ENCODE assay signal across 40 cellular contexts in genomic region chr5:34017254-34017653, GRCh38. TPM values are rescaled to one million over a fixed set of nuclear protein-coding genes. Genes with fewer than 3 reads are reported as not detected.
"Had no signal": no experiment of that assay in that cellular context is flagged by ENCODE, and none has a peak within 500 bp of the region (broad histone marks: within the 10 kb centered on the region; RNA-seq: fewer than 3 reads in every experiment).

No MANE protein-coding gene starts in this region.

- H3K27ac Mint-ChIP-seq: activated CD4-positive, alpha-beta memory T cell treated with anti-CD3 and anti-CD28 coated beads, Interleukin-2, amount 10 ng/mL, durations not matched to agents 7 days and 5 days; activated CD4-positive, alpha-beta T cell treated with anti-CD3 and anti-CD28 coated beads for 36 hours; activated CD8-positive, alpha-beta memory T cell treated with anti-CD3 and anti-CD28 coated beads, Interleukin-2, amount 10 ng/mL, durations not matched to agents 7 days and 5 days; activated CD8-positive, alpha-beta T cell treated with anti-CD3 and anti-CD28 coated beads, Interleukin-2, amount 10 ng/mL, durations not matched to agents 7 days and 5 days; activated naive CD4-positive, alpha-beta T cell treated with anti-CD3 and anti-CD28 coated beads, Interleukin-2, amount 10 ng/mL, durations not matched to agents 7 days and 5 days; activated naive CD8-positive, alpha-beta T cell; activated naive CD8-positive, alpha-beta T cell treated with anti-CD3 and anti-CD28 coated beads, Interleukin-2, amount 10 ng/mL, durations not matched to agents 7 days and 5 days; activated naive CD8-positive, alpha-beta T cell treated with anti-CD3 and anti-CD28 coated beads, Interleukin-2, amount 50 U/mL, for 24 hours; activated T-cell treated with anti-CD3 and anti-CD28 coated beads, Interleukin-2, amount 50 U/mL, for 24 hours; activated T-helper 2 cell treated with anti-CD3 and anti-CD28 coated beads, Interferon-gamma antibody, Interleukin-2, Interleukin-4, amounts not matched to agents 10 μg/mL and 5 μg/mL and 100 μg/mL, durations not matched to agents 14 hours and 24 hours and 36 hours; T-helper 1 cell treated with Interleukin-12 subunit alpha and Interleukin-12 subunit beta and Interleukin-4 antibody, amounts not matched to agents 30 μg/mL and 1 μg/mL, for 36 hours; T-helper 2 cell treated with Interferon-gamma antibody and Interleukin-4, amounts not matched to agents 5 μg/mL and 100 μg/mL, for 36 hours; WTC11 had no signal

- H3K4me3 ChIP-seq: ascending aorta, cardiac muscle cell had no signal

- H3K9me3 ChIP-seq: ascending aorta had no signal

- ATAC-seq: activated CD4-positive, alpha-beta T cell treated with anti-CD3 and anti-CD28 coated beads for 36 hours; activated CD4-positive, CD25-positive, alpha-beta regulatory T cell treated with anti-CD3 and anti-CD28 coated beads, Interleukin-2, amount 50 U/mL, for 24 hours; activated CD8-positive, alpha-beta memory T cell treated with anti-CD3 and anti-CD28 coated beads, Interleukin-2, amount 10 ng/mL, durations not matched to agents 7 days and 5 days; activated CD8-positive, alpha-beta T cell treated with anti-CD3 and anti-CD28 coated beads, Interleukin-2, amount 10 ng/mL, durations not matched to agents 7 days and 5 days; activated naive CD8-positive, alpha-beta T cell treated with anti-CD3 and anti-CD28 coated beads, Interleukin-2, amount 50 U/mL, for 24 hours; WTC11 had no signal

- H3K36me3 ChIP-seq: ascending aorta, cardiac muscle cell had no signal

- H3K4me3 Mint-ChIP-seq: activated CD4-positive, alpha-beta memory T cell treated with anti-CD3 and anti-CD28 coated beads, Interleukin-2, amount 10 ng/mL, durations not matched to agents 7 days and 5 days; activated CD4-positive, alpha-beta T cell treated with anti-CD3 and anti-CD28 coated beads for 36 hours; activated CD8-positive, alpha-beta memory T cell treated with anti-CD3 and anti-CD28 coated beads, Interleukin-2, amount 10 ng/mL, durations not matched to agents 7 days and 5 days; activated CD8-positive, alpha-beta T cell treated with anti-CD3 and anti-CD28 coated beads, Interleukin-2, amount 10 ng/mL, durations not matched to agents 7 days and 5 days; activated naive CD4-positive, alpha-beta T cell treated with anti-CD3 and anti-CD28 coated beads, Interleukin-2, amount 10 ng/mL, durations not matched to agents 7 days and 5 days; activated naive CD4-positive, alpha-beta T cell treated with anti-CD3 and anti-CD28 coated beads, Interleukin-2, amount 50 U/mL, for 24 hours; activated naive CD8-positive, alpha-beta T cell; activated naive CD8-positive, alpha-beta T cell treated with anti-CD3 and anti-CD28 coated beads, Interleukin-2, amount 10 ng/mL, durations not matched to agents 7 days and 5 days; activated naive CD8-positive, alpha-beta T cell treated with anti-CD3 and anti-CD28 coated beads, Interleukin-2, amount 50 U/mL, for 24 hours; activated T-cell treated with anti-CD3 and anti-CD28 coated beads, Interleukin-2, amount 50 U/mL, for 24 hours; brain; central memory CD8-positive, alpha-beta T cell; T-helper 1 cell treated with Interleukin-12 subunit alpha and Interleukin-12 subunit beta and Interleukin-4 antibody, amounts not matched to agents 30 μg/mL and 1 μg/mL, for 36 hours; T-helper 2 cell treated with Interferon-gamma antibody and Interleukin-4, amounts not matched to agents 5 μg/mL and 100 μg/mL, for 36 hours; WTC11 had no signal

- H3K36me3 Mint-ChIP-seq: WTC11 had no signal

- FAIRE-seq: bronchial epithelial cell had no signal

- H3K27ac ChIP-seq: ascending aorta, cardiac muscle cell, VCaP had no signal

- DNase-seq: activated CD4-positive, alpha-beta memory T cell treated with anti-CD3 and anti-CD28 coated beads, Interleukin-2, amount 10 ng/mL, durations not matched to agents 7 days and 5 days; activated CD4-positive, alpha-beta T cell treated with anti-CD3 and anti-CD28 coated beads for 1 hour; activated CD4-positive, alpha-beta T cell treated with anti-CD3 and anti-CD28 coated beads for 36 hours; activated CD4-positive, alpha-beta T cell treated with anti-CD3 and anti-CD28 coated beads for 48 hours; activated CD4-positive, alpha-beta T cell treated with anti-CD3 and anti-CD28 coated beads, Interleukin-2, amount 50 U/mL, for 1 hour; activated CD4-positive, alpha-beta T cell treated with anti-CD3 and anti-CD28 coated beads, Interleukin-2, amount 50 U/mL, for 48 hours; activated CD4-positive, CD25-positive, alpha-beta regulatory T cell; activated CD8-positive, alpha-beta memory T cell treated with anti-CD3 and anti-CD28 coated beads for 24 hours; activated CD8-positive, alpha-beta memory T cell treated with anti-CD3 and anti-CD28 coated beads, Interleukin-2, amount 10 ng/mL, durations not matched to agents 7 days and 5 days; activated CD8-positive, alpha-beta memory T cell treated with anti-CD3 and anti-CD28 coated beads, Interleukin-2, amount 50 U/mL, for 48 hours; activated CD8-positive, alpha-beta T cell treated with anti-CD3 and anti-CD28 coated beads, Interleukin-2, amount 10 ng/mL, durations not matched to agents 7 days and 5 days; activated effector memory CD4-positive, alpha-beta T cell treated with Interleukin-2 at 50 U/mL for 16 hours; activated gamma-delta T cell; activated naive CD4-positive, alpha-beta T cell treated with anti-CD3 and anti-CD28 coated beads, Interleukin-2, amount 10 ng/mL, durations not matched to agents 7 days and 5 days; activated naive CD4-positive, alpha-beta T cell treated with Interleukin-2 at 50 U/mL for 16 hours; activated naive CD8-positive, alpha-beta T cell treated with anti-CD3 and anti-CD28 coated beads, Interleukin-2, amount 10 ng/mL, durations not matched to agents 7 days and 5 days; activated naive CD8-positive, alpha-beta T cell treated with anti-CD3 and anti-CD28 coated beads, Interleukin-2, amount 50 U/mL, for 24 hours; activated T-cell treated with anti-CD3 and anti-CD28 coated beads, Interleukin-2, amount 50 U/mL, for 24 hours; activated T-cell treated with anti-CD3 and anti-CD28 coated beads, Interleukin-2, amount 50 U/mL, for 48 hours; amygdala; anterior cingulate cortex; caudate nucleus; cerebellar nuclear complex; SW 1271; T-helper 1 cell; T-helper 2 cell; T-helper 9 cell had no signal

- H3K27me3 Mint-ChIP-seq: activated CD4-positive, alpha-beta memory T cell treated with anti-CD3 and anti-CD28 coated beads, Interleukin-2, amount 10 ng/mL, durations not matched to agents 7 days and 5 days; activated CD4-positive, alpha-beta T cell treated with anti-CD3 and anti-CD28 coated beads for 36 hours; activated CD8-positive, alpha-beta memory T cell treated with anti-CD3 and anti-CD28 coated beads, Interleukin-2, amount 10 ng/mL, durations not matched to agents 7 days and 5 days; activated naive CD4-positive, alpha-beta T cell treated with anti-CD3 and anti-CD28 coated beads, Interleukin-2, amount 50 U/mL, for 24 hours; activated naive CD8-positive, alpha-beta T cell; activated naive CD8-positive, alpha-beta T cell treated with anti-CD3 and anti-CD28 coated beads, Interleukin-2, amount 10 ng/mL, durations not matched to agents 7 days and 5 days; activated naive CD8-positive, alpha-beta T cell treated with anti-CD3 and anti-CD28 coated beads, Interleukin-2, amount 50 U/mL, for 24 hours; activated T-cell treated with anti-CD3 and anti-CD28 coated beads, Interleukin-2, amount 50 U/mL, for 24 hours; brain; central memory CD8-positive, alpha-beta T cell had no signal

- H3K9me3 Mint-ChIP-seq: activated naive CD4-positive, alpha-beta T cell treated with anti-CD3 and anti-CD28 coated beads, Interleukin-2, amount 50 U/mL, for 24 hours; activated naive CD8-positive, alpha-beta T cell treated with anti-CD3 and anti-CD28 coated beads, Interleukin-2, amount 50 U/mL, for 24 hours; activated T-cell treated with anti-CD3 and anti-CD28 coated beads, Interleukin-2, amount 50 U/mL, for 24 hours; brain; central memory CD8-positive, alpha-beta T cell had no signal

- H3K27me3 ChIP-seq: ascending aorta, cardiac muscle cell had no signal

RNA-seq across cellular contexts. Expression of gene SLC45A2, which starts 32.8 kb away (rescaled TPM):
- total RNA-seq: activated CD4-positive, alpha-beta T cell treated with anti-CD3 and anti-CD28 coated beads for 36 hours; activated T-helper 2 cell treated with anti-CD3 and anti-CD28 coated beads, Interferon-gamma antibody, Interleukin-2, Interleukin-4, amounts not matched to agents 10 μg/mL and 5 μg/mL and 100 μg/mL, durations not matched to agents 14 hours and 24 hours and 36 hours; ascending aorta; bronchial epithelial cell; cardiac muscle cell; WTC11 had no signal
